1 cellular context compared by ENCODE assay signal in genomic region chr7:480531-481218, GRCh38.
TF ChIP-seq lines count a peak whose summit lies in the region.

No MANE protein-coding gene starts in this region.

TF ChIP-seq in HepG2, 621 proteins besides CTCF, POLR2A, EP300 and RAD21 (continued from another document):
- TF ChIP-seq UBTF (CRISPR knock-in tag; IDR thresholded peaks at IDR 0.05) (0 out of 2 replicates have a peak, but pooled peaks have one; percentile 26), ELK4 (CRISPR knock-in tag; IDR thresholded peaks at IDR 0.05; ENCODE audit: borderline replicate concordance) (no peak), ZFYVE20 (CRISPR knock-in tag; IDR thresholded peaks at IDR 0.05; ENCODE audit: borderline replicate concordance, low read depth) (no peak), ZNF687 (CRISPR knock-in tag; IDR thresholded peaks at IDR 0.05) (peak; percentile 31; the same call in 1 of the 2 replicates), LRRFIP1 (CRISPR knock-in tag; conservative IDR thresholded peaks at IDR 0.05) (no peak), CAMTA2 (CRISPR knock-in tag; IDR thresholded peaks at IDR 0.05; ENCODE audit: borderline replicate concordance) (no peak), ARNT2 (CRISPR knock-in tag; IDR thresholded peaks at IDR 0.05; ENCODE audit: low read depth) (no peak)
TF ChIP-seq in HepG2: peak in this region for 5.
